ENCODE assay signal across 12 cellular contexts in genomic region chr7:85749715-85750453, GRCh38.
DNase-seq lines count a peak whose midpoint lies in the region; ATAC-seq and TF ChIP-seq lines count a peak whose summit lies in the region.
"Had no signal": no experiment of that assay in that cellular context is flagged by ENCODE, and none has a peak within 500 bp of the region (broad histone marks: within the 10 kb centered on the region; RNA-seq: fewer than 3 reads in every experiment).

No MANE protein-coding gene starts in this region.

- no peaks in the 10 kb centered on the region for H3K36me3 Mint-ChIP-seq in activated CD8-positive, alpha-beta T cell treated with anti-CD3 and anti-CD28 coated beads for 36 hours (ENCODE audit: low read depth)
- H3K36me3 Mint-ChIP-seq: CD8-positive, alpha-beta memory T cell had no signal

- H3K27ac Mint-ChIP-seq in activated CD8-positive, alpha-beta T cell treated with anti-CD3 and anti-CD28 coated beads for 36 hours: no peak overlapping the region
- H3K27ac Mint-ChIP-seq: CD8-positive, alpha-beta memory T cell; memory B cell had no signal

- no peaks in the 10 kb centered on the region for H3K27me3 Mint-ChIP-seq in activated CD8-positive, alpha-beta T cell treated with anti-CD3 and anti-CD28 coated beads for 36 hours

- peaks cover 11% of the 10 kb centered on the region for H3K9me3 Mint-ChIP-seq in activated CD8-positive, alpha-beta T cell treated with anti-CD3 and anti-CD28 coated beads for 36 hours

- peak; percentile 9 for DNase-seq in KBM-7
- peak; percentile 21 for DNase-seq in kidney tubule cell (ENCODE audit: low spot score)
- no peak for DNase-seq in gastrocnemius medialis
- DNase-seq in HPDE6-E6E7 (ENCODE audit: extremely low spot score): no peak
- DNase-seq in activated CD8-positive, alpha-beta T cell treated with anti-CD3 and anti-CD28 coated beads for 36 hours: no peak
- no peak for DNase-seq in midbrain (lab: John Stamatoyannopoulos, UW)
- DNase-seq: activated CD4-positive, alpha-beta T cell treated with anti-CD3 and anti-CD28 coated beads, Interleukin-2, amount 50 U/mL, for 4 hours; CD8-positive, alpha-beta memory T cell; esophagus squamous epithelium had no signal

- no peaks in the 10 kb centered on the region for H3K36me3 ChIP-seq in gastrocnemius medialis
- H3K36me3 ChIP-seq: esophagus squamous epithelium had no signal

- H3K9me3 ChIP-seq in gastrocnemius medialis: no peaks in the 10 kb centered on the region

- no peak overlapping the region for H3K4me3 Mint-ChIP-seq in activated CD8-positive, alpha-beta T cell treated with anti-CD3 and anti-CD28 coated beads for 36 hours
- H3K4me3 Mint-ChIP-seq: CD8-positive, alpha-beta memory T cell; memory B cell had no signal

- H3K4me3 ChIP-seq in gastrocnemius medialis: no peak overlapping the region
- H3K4me3 ChIP-seq: esophagus squamous epithelium had no signal

- POLR2A ChIA-PET in activated CD8-positive, alpha-beta T cell treated with anti-CD3 and anti-CD28 coated beads for 36 hours (lab: Charles Lee): no interaction called here

- ATAC-seq in GM18873 (IDR thresholded peaks at IDR 0.05; ENCODE audit: low FRiP score, unreplicated experiment): peak; percentile 17
- ATAC-seq in HG02642 (IDR thresholded peaks at IDR 0.05; ENCODE audit: poor library complexity, unreplicated experiment): peak; percentile 34
- no peak for ATAC-seq in gastrocnemius medialis
- ATAC-seq in activated CD8-positive, alpha-beta T cell treated with anti-CD3 and anti-CD28 coated beads for 36 hours: no peak

- no peaks in the 10 kb centered on the region for H3K4me1 ChIP-seq in gastrocnemius medialis
- H3K4me1 ChIP-seq: esophagus squamous epithelium had no signal

- intact Hi-C loops in gastrocnemius medialis (cut with DNase I; ENCODE audit: low total_unique reads): no loop called here
- intact Hi-C loops in activated CD8-positive, alpha-beta T cell treated with anti-CD3 and anti-CD28 coated beads for 36 hours (cut with micrococcal nuclease): no loop called here

- no peak for TF ChIP-seq POLR2A in gastrocnemius medialis (IDR thresholded peaks at IDR 0.05)

- H3K27me3 ChIP-seq in gastrocnemius medialis: no peaks in the 10 kb centered on the region
- H3K27me3 ChIP-seq: esophagus squamous epithelium had no signal

- CTCF ChIA-PET in activated CD8-positive, alpha-beta T cell treated with anti-CD3 and anti-CD28 coated beads for 36 hours (lab: Charles Lee): no interaction called here

- no peaks in the 10 kb centered on the region for H3K4me1 Mint-ChIP-seq in activated CD8-positive, alpha-beta T cell treated with anti-CD3 and anti-CD28 coated beads for 36 hours (ENCODE audit: low read depth)
- H3K4me1 Mint-ChIP-seq: CD8-positive, alpha-beta memory T cell; memory B cell had no signal

- H3K27ac ChIP-seq in gastrocnemius medialis: no peak overlapping the region
- H3K27ac ChIP-seq: esophagus squamous epithelium had no signal

- no peak for TF ChIP-seq CTCF in gastrocnemius medialis (IDR thresholded peaks at IDR 0.05 in 4 of 5, conservative IDR thresholded peaks at IDR 0.05 in 1 of 5)
- no peak for TF ChIP-seq CTCF in activated CD8-positive, alpha-beta T cell treated with anti-CD3 and anti-CD28 coated beads for 36 hours (IDR thresholded peaks at IDR 0.05)

- in situ Hi-C loops in KBM-7 (cut with MboI; ENCODE audit: low pct_unique_long_range_greater_than_20kb, low sequenced_read_pairs) (no loop called here), gastrocnemius medialis (cut with MboI; ENCODE audit: low sequenced_read_pairs in 4 of 4) (no loop called here)

Comparison
In these comparisons a context has a peak if more than half of its experiments do, and no peak if none do; other contexts are left out.
1. ATAC-seq: peak in GM18873 (single experiment) and HG02642 (single experiment); none in gastrocnemius medialis (0 of 2) and activated CD8-positive, alpha-beta T cell treated with anti-CD3 and anti-CD28 coated beads for 36 hours (single experiment).
2. DNase-seq: peak in KBM-7 (single experiment) and kidney tubule cell (single experiment); none in gastrocnemius medialis (0 of 2), HPDE6-E6E7 (single experiment), activated CD8-positive, alpha-beta T cell treated with anti-CD3 and anti-CD28 coated beads for 36 hours (single experiment) and midbrain (single experiment).